In the genomic region with DNA sequence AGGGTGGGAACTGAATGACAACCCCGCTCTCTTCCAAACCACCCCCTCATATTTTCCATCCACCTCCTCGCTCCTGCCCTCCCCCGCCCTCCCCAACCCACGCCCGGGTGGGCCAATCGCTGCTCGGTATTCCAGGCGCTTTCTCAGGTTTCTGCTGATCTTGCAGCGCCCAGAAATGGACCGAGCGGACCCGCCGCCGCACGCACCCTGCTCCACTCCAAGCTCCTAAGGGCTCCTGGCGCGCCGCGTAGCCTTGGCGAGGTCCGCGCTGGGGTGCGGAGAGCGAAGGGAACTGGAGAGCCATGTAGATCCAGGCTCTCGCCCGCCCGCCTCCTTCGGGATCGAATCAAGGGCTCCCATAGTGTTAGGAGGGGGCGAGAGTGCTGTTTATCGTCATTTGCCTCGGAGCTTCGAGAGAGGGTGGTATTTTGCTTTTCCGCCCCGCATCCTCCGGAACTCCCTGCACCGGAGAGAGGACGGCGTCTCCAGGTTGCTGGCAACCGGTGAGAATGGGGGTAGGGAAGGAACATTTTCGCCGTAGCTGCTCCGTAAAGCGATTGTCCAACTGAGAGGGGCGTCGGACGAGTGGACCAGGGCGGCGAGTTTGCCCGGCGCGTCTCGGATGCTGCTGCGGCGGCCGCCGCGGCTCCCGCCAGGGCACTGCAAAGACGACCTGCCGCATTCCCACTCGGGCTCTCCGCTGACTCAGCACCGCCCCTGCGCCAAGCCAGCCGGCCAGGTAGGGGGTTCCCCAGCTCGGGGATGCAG, we compare ENCODE assay signal across 9 cellular contexts. TPM values are rescaled to one million over a fixed set of nuclear protein-coding genes. Genes with fewer than 3 reads are reported as not detected.
DNase-seq lines count a peak whose midpoint lies in the region; ATAC-seq and TF ChIP-seq lines count a peak whose summit lies in the region.
"Had no signal": no experiment of that assay in that cellular context is flagged by ENCODE, and none has a peak within 500 bp of the region (broad histone marks: within the 10 kb centered on the region; RNA-seq: fewer than 3 reads in every experiment).

Gene KCNA1 (plus strand): TSS at position 172 of the 768 bp plus-strand sequence. CDS start 1,474 bp downstream, outside the sequence.

- peaks cover 79% of the 10 kb centered on the region for H3K27me3 ChIP-seq in lower lobe of right lung (ENCODE audit: low read depth)
- H3K27me3 ChIP-seq in testis: no peaks in the 10 kb centered on the region

- TF ChIP-seq POLR2A in testis (IDR thresholded peaks at IDR 0.05): no peak

- H3K9me3 ChIP-seq in lower lobe of right lung (no peaks in the 10 kb centered on the region), testis (no peaks in the 10 kb centered on the region)

- H3K36me3 ChIP-seq in lower lobe of right lung (no peaks in the 10 kb centered on the region), testis (ENCODE audit: low read depth, missing control alignments) (no peaks in the 10 kb centered on the region)

- DNase-seq in D341Med (ENCODE audit: low spot score) (peak; percentile 55), NCI-H1092 treated with DMSO at 0.1 percent for 48 hours (lab: John Stamatoyannopoulos, UW) (peak; percentile 71), cerebellum (ENCODE audit: low spot score) (peak; percentile 93), lower lobe of right lung (no peak), testis (no peak), mucosa of gallbladder (ENCODE audit: low spot score) (no peak), T-helper 9 cell (no peak)

- peaks cover 26% of the 10 kb centered on the region for H3K4me1 ChIP-seq in lower lobe of right lung
- peaks cover 19% of the 10 kb centered on the region for H3K4me1 ChIP-seq in testis

- H3K4me3 ChIP-seq in lower lobe of right lung: peak within 1 kb of the TSS; percentile 43
- peak within 1 kb of the TSS; percentile 29 to 32 for H3K4me3 ChIP-seq in testis

- no peak within 1 kb of the TSS for H3K27ac ChIP-seq in lower lobe of right lung
- H3K27ac ChIP-seq in testis: no peak within 1 kb of the TSS
- H3K27ac ChIP-seq: HL-60 had no signal

- intact Hi-C loops in lower lobe of right lung (cut with DNase I): no loop called here
- intact Hi-C loops in testis (cut with DNase I; ENCODE audit: low total_unique reads): no loop called here

- no peak for TF ChIP-seq CTCF in lower lobe of right lung (IDR thresholded peaks at IDR 0.05)
- no peak for TF ChIP-seq CTCF in testis (IDR thresholded peaks at IDR 0.05)

- ATAC-seq in lower lobe of right lung (peak; percentile 35 to 43), GM19463 (IDR thresholded peaks at IDR 0.05; ENCODE audit: unreplicated experiment) (no peak)

- 0% methylated on average over 20 to 67 of the region's 67 CpGs for WGBS in testis, 2 donors

RNA-seq across cellular contexts. Expression of gene KCNA1, which starts in this region (rescaled TPM):
- total RNA-seq in cerebellum: 15.8 TPM
- not detected for total RNA-seq in lower lobe of right lung
- total RNA-seq in testis: under 1 TPM in 1 of 2 donors, not detected in 1; 0.08 TPM
- polyA plus RNA-seq in testis (ENCODE audit: insufficient read depth, low read depth, low replicate concordance): 0.13 TPM
- 0.03 TPM for total RNA-seq in mucosa of gallbladder

Comparison
In these comparisons a context has a peak if more than half of its experiments do, and no peak if none do; other contexts are left out.
1. RNA of gene KCNA1 (total RNA-seq): 15.8 TPM in cerebellum (single experiment); 0.08 TPM in testis, 0.03 TPM in mucosa of gallbladder (single experiment) and not detected in lower lobe of right lung (single experiment); every median in the first group is over 10 times any median in the second.
2. Peak in ATAC-seq and H3K4me3 ChIP-seq in lower lobe of right lung; RNA of the gene not detected or under 1 TPM.
3. DNase-seq: peak in D341Med (single experiment), NCI-H1092 treated with DMSO at 0.1 percent for 48 hours (single experiment) and cerebellum (single experiment); none in lower lobe of right lung (single experiment), testis (single experiment), mucosa of gallbladder (single experiment) and T-helper 9 cell (single experiment).